ENCODE assay signal across 1 cellular context in the genomic region with DNA sequence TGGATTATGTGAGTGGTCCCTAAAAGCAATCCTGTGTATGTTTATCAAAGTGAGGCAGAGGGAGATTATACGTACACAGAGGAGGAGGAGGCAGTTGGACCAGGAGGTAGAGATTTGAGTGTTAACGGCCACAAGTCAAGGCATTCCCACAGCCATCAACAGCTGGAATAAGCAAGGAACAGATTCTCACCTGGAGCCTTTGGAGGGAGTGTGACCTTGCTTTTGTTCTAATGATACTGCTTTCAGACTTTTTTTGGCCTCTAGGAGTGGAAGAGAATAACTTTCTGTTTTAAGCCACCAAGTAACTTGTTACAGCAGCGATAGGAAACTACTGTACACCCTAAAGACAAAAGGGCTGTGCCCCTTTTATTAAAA.
TF ChIP-seq lines count a peak whose summit lies in the region.

No MANE protein-coding gene starts in this region.

TF ChIP-seq in H1, 55 proteins besides CTCF, POLR2A, EP300 and RAD21:
- TF ChIP-seq, protein P1, sequence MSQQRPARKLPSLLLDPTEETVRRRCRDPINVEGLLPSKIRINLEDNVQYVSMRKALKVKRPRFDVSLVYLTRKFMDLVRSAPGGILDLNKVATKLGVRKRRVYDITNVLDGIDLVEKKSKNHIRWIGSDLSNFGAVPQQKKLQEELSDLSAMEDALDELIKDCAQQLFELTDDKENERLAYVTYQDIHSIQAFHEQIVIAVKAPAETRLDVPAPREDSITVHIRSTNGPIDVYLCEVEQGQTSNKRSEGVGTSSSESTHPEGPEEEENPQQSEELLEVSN (IDR thresholded peaks at IDR 0.05): no peak
- TF ChIP-seq CEBPB (IDR thresholded peaks at IDR 0.05; ENCODE audit: low read depth, low read length) (no peak), CHD2 (IDR thresholded peaks at IDR 0.05; ENCODE audit: low read length) (no peak), SIRT6 (IDR thresholded peaks at IDR 0.05; ENCODE audit: low read length) (no peak), SUZ12 (IDR thresholded peaks at IDR 0.05; ENCODE audit: low read length) (no peak), CBX8 (IDR thresholded peaks at IDR 0.05; ENCODE audit: borderline replicate concordance, low read depth, low read length) (no peak), EGR1 (IDR thresholded peaks at IDR 0.05; ENCODE audit: borderline replicate concordance, low read depth, low read length) (no peak), TBP (IDR thresholded peaks at IDR 0.05; ENCODE audit: low read depth, low read length) (no peak), TEAD4 (IDR thresholded peaks at IDR 0.05; ENCODE audit: low read depth, low read length) (no peak), TAF1 (IDR thresholded peaks at IDR 0.05; ENCODE audit: low read depth, low read length) (no peak), RFX5 (IDR thresholded peaks at IDR 0.05; ENCODE audit: borderline replicate concordance, low read depth, low read length) (no peak), CTBP2 (IDR thresholded peaks at IDR 0.05; ENCODE audit: borderline replicate concordance, insufficient read depth, insufficient read length, low read length) (no peak), RNF2 (IDR thresholded peaks at IDR 0.05; ENCODE audit: borderline replicate concordance, low read depth, low read length, missing control alignments, poor library complexity, severe bottlenecking) (no peak)
- TF ChIP-seq, protein P2, sequence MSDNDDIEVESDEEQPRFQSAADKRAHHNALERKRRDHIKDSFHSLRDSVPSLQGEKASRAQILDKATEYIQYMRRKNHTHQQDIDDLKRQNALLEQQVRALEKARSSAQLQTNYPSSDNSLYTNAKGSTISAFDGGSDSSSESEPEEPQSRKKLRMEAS (IDR thresholded peaks at IDR 0.05): no peak
